ENCODE assay signal across 8 cellular contexts in genomic region chr2:27051902-27052645, GRCh38. TPM values are rescaled to one million over a fixed set of nuclear protein-coding genes. Genes with fewer than 3 reads are reported as not detected.
DNase-seq lines count a peak whose midpoint lies in the region; ATAC-seq, FAIRE-seq and TF ChIP-seq lines count a peak whose summit lies in the region.

No MANE protein-coding gene starts in this region.

- peak overlapping the region; percentile 82 to 100 (median 83) for H3K27ac Mint-ChIP-seq in CD4-positive, CD25-positive, alpha-beta regulatory T cell
- peak overlapping the region; percentile 100 for H3K27ac Mint-ChIP-seq in activated T-helper 17 cell treated with anti-CD3 and anti-CD28 coated beads, Interleukin-2, amount 50 U/mL, for 72 hours
- H3K27ac Mint-ChIP-seq in progenitor cell of endocrine pancreas = peak overlapping the region; percentile 94

- 5% methylated on average over 19 to 24 of the region's 24 CpGs for whole genome bisulfite sequencing in heart right ventricle, 2 donors

- H3K4me1 Mint-ChIP-seq in CD4-positive, CD25-positive, alpha-beta regulatory T cell = peaks cover 11 to 25% (median 18%) of the 10 kb centered on the region in 4 donors
- H3K4me1 Mint-ChIP-seq in activated T-helper 17 cell treated with anti-CD3 and anti-CD28 coated beads, Interleukin-2, amount 50 U/mL, for 72 hours = peaks cover 18% of the 10 kb centered on the region
- peaks cover 13% of the 10 kb centered on the region for H3K4me1 Mint-ChIP-seq in progenitor cell of endocrine pancreas (ENCODE audit: low read depth)

- peaks cover 14% of the 10 kb centered on the region for H3K4me1 ChIP-seq in CD4-positive, CD25-positive, alpha-beta regulatory T cell (ENCODE audit: control insufficient read depth, insufficient read depth, low read length, poor library complexity, severe bottlenecking)
- peaks cover 7 to 22% (median 16%) of the 10 kb centered on the region in 9 donors for H3K4me1 ChIP-seq in heart right ventricle

- intact Hi-C loops in heart right ventricle (cut with DNase I) = loop anchor here in 5 of 10 donors (1.0 to 5.0 kb wide), 4 partner anchors 19 to 35 kb away; partner anchors contain the start of genes KHK (in 4 of the 5) and OST4 (in 3 of the 5)

- peak in 1 of 3 donors; percentile 57 for DNase-seq in CD4-positive, CD25-positive, alpha-beta regulatory T cell
- DNase-seq in heart right ventricle (peak; percentile 34 to 59), progenitor cell of endocrine pancreas (ENCODE audit: low spot score, unreplicated experiment) (peak; percentile 46), HTR-8/SVneo (ENCODE audit: insufficient read length, low spot score) (no peak)

- H3K27me3 ChIP-seq in CD4-positive, CD25-positive, alpha-beta regulatory T cell (ENCODE audit: control insufficient read depth, insufficient read depth, low read length) = no peaks in the 10 kb centered on the region
- no peaks in the 10 kb centered on the region for H3K27me3 ChIP-seq in heart right ventricle

- H3K9me3 Mint-ChIP-seq in CD4-positive, CD25-positive, alpha-beta regulatory T cell = peaks cover 0 to 9% (median 3%) of the 10 kb centered on the region in 7 donors
- H3K9me3 Mint-ChIP-seq in activated T-helper 17 cell treated with anti-CD3 and anti-CD28 coated beads, Interleukin-2, amount 50 U/mL, for 72 hours = peaks cover 8% of the 10 kb centered on the region
- H3K9me3 Mint-ChIP-seq in progenitor cell of endocrine pancreas (ENCODE audit: low read depth) = no peaks in the 10 kb centered on the region

- FAIRE-seq in HTR-8/SVneo (lab: Jason Lieb, UNC) = no peak

- H3K36me3 ChIP-seq in CD4-positive, CD25-positive, alpha-beta regulatory T cell (ENCODE audit: control insufficient read depth, insufficient read depth, low read length) = peaks cover 21% of the 10 kb centered on the region
- peaks cover 0 to 42% (median 24%) of the 10 kb centered on the region in 9 donors for H3K36me3 ChIP-seq in heart right ventricle

- peaks cover 22% of the 10 kb centered on the region for H3K27me3 Mint-ChIP-seq in CD4-positive, CD25-positive, alpha-beta regulatory T cell
- H3K27me3 Mint-ChIP-seq in activated T-helper 17 cell treated with anti-CD3 and anti-CD28 coated beads, Interleukin-2, amount 50 U/mL, for 72 hours = peaks cover 6% of the 10 kb centered on the region
- H3K27me3 Mint-ChIP-seq in progenitor cell of endocrine pancreas = no peaks in the 10 kb centered on the region

- peak overlapping the region; percentile 88 to 99 (median 96) for H3K4me3 Mint-ChIP-seq in CD4-positive, CD25-positive, alpha-beta regulatory T cell
- peak overlapping the region; percentile 94 for H3K4me3 Mint-ChIP-seq in activated T-helper 17 cell treated with anti-CD3 and anti-CD28 coated beads, Interleukin-2, amount 50 U/mL, for 72 hours
- H3K4me3 Mint-ChIP-seq in progenitor cell of endocrine pancreas (ENCODE audit: low read depth) = peak overlapping the region; percentile 93

- TF ChIP-seq CTCF in heart right ventricle (IDR thresholded peaks at IDR 0.05) (no peak), progenitor cell of endocrine pancreas (IDR thresholded peaks at IDR 0.05; ENCODE audit: unreplicated experiment) (no peak)

- H3K27ac ChIP-seq in CD4-positive, CD25-positive, alpha-beta regulatory T cell (ENCODE audit: insufficient read depth, low read length, poor library complexity, severe bottlenecking) = peak overlapping the region; percentile 87
- peak overlapping the region in 9 of 10 donors; percentile 74 to 92 (median 88) for H3K27ac ChIP-seq in heart right ventricle

- no peaks in the 10 kb centered on the region for H3K9me3 ChIP-seq in CD4-positive, CD25-positive, alpha-beta regulatory T cell (ENCODE audit: control insufficient read depth in 2 of 2, low read length in 2 of 2)
- no peaks in the 10 kb centered on the region for H3K9me3 ChIP-seq in heart right ventricle

- peak overlapping the region; percentile 61 for H3K4me3 ChIP-seq in CD4-positive, CD25-positive, alpha-beta regulatory T cell (ENCODE audit: low read depth, low read length)
- peak overlapping the region; percentile 78 to 97 (median 94) for H3K4me3 ChIP-seq in heart right ventricle

- no peak for ATAC-seq in CD4-positive, CD25-positive, alpha-beta regulatory T cell (ENCODE audit: low read depth in 2 of 2)
- ATAC-seq in HG03135 (IDR thresholded peaks at IDR 0.05; ENCODE audit: unreplicated experiment) (peak; percentile 2), heart right ventricle (peak in 2 of 8 donors; percentile 0), GM19463 (IDR thresholded peaks at IDR 0.05; ENCODE audit: unreplicated experiment) (no peak), GM18867 (IDR thresholded peaks at IDR 0.05; ENCODE audit: unreplicated experiment) (no peak)
- ATAC-seq in activated T-helper 17 cell treated with anti-CD3 and anti-CD28 coated beads, Interleukin-2, amount 50 U/mL, for 72 hours (replicated peaks) = no peak

- peaks cover 11% of the 10 kb centered on the region for H3K36me3 Mint-ChIP-seq in CD4-positive, CD25-positive, alpha-beta regulatory T cell
- peaks cover 39% of the 10 kb centered on the region for H3K36me3 Mint-ChIP-seq in activated T-helper 17 cell treated with anti-CD3 and anti-CD28 coated beads, Interleukin-2, amount 50 U/mL, for 72 hours (ENCODE audit: low read depth)
- H3K36me3 Mint-ChIP-seq in progenitor cell of endocrine pancreas (ENCODE audit: insufficient read depth) = peaks cover 21% of the 10 kb centered on the region

RNA-seq across cellular contexts. Expression of gene AGBL5, which starts 0.6 kb away (rescaled TPM):
- total RNA-seq in CD4-positive, CD25-positive, alpha-beta regulatory T cell = 9.5 TPM
- polyA plus RNA-seq in CD4-positive, CD25-positive, alpha-beta regulatory T cell = 10 to 100 TPM in 1 of 4 donors, 1 to 10 TPM in 3; 8.9 to 11.3 (median 9.2) TPM
- total RNA-seq in activated T-helper 17 cell treated with anti-CD3 and anti-CD28 coated beads, Interleukin-2, amount 50 U/mL, for 72 hours = 10 to 100 TPM; 13.1 to 14.3 TPM
- 10 to 100 TPM in 6 of 10 donors, 1 to 10 TPM in 4; 7.9 to 16.8 (median 11.7) TPM for total RNA-seq in heart right ventricle
- 1 to 10 TPM; 4.2 to 6.5 TPM for polyA plus RNA-seq in heart right ventricle
- 58.7 and 60.2 TPM in 2 replicates for total RNA-seq in progenitor cell of endocrine pancreas

RNA-seq across cellular contexts. Expression of gene TMEM214, which starts 19.3 kb away (rescaled TPM):
- 43.3 TPM for total RNA-seq in CD4-positive, CD25-positive, alpha-beta regulatory T cell
- polyA plus RNA-seq in CD4-positive, CD25-positive, alpha-beta regulatory T cell = 10 to 100 TPM; 17.6 to 21.9 (median 20.3) TPM
- total RNA-seq in activated T-helper 17 cell treated with anti-CD3 and anti-CD28 coated beads, Interleukin-2, amount 50 U/mL, for 72 hours = 10 to 100 TPM; 73.3 to 81.5 TPM
- total RNA-seq in heart right ventricle (10 to 100 TPM; 24.7 to 53.4 (median 28.0) TPM), progenitor cell of endocrine pancreas (54.0 and 55.2 TPM in 2 replicates)
- polyA plus RNA-seq in heart right ventricle = 10 to 100 TPM; 41.5 to 48.6 TPM

RNA-seq across cellular contexts. Expression of gene OST4, which starts 19.4 kb away (rescaled TPM):
- total RNA-seq in CD4-positive, CD25-positive, alpha-beta regulatory T cell = 279 TPM
- 1,000 to 10,000 TPM in 1 of 4 donors, 100 to 1,000 TPM in 3; 827 to 1,033 (median 916) TPM for polyA plus RNA-seq in CD4-positive, CD25-positive, alpha-beta regulatory T cell
- total RNA-seq in activated T-helper 17 cell treated with anti-CD3 and anti-CD28 coated beads, Interleukin-2, amount 50 U/mL, for 72 hours = 100 to 1,000 TPM; 286 to 313 TPM
- 100 to 1,000 TPM; 342 to 457 (median 388) TPM for total RNA-seq in heart right ventricle
- 100 to 1,000 TPM; 336 to 456 TPM for polyA plus RNA-seq in heart right ventricle
- total RNA-seq in progenitor cell of endocrine pancreas = 245 and 254 TPM in 2 replicates

RNA-seq across cellular contexts. Expression of gene EMILIN1, which starts 26.3 kb away (rescaled TPM):
- total RNA-seq in CD4-positive, CD25-positive, alpha-beta regulatory T cell = 0.22 TPM
- polyA plus RNA-seq in CD4-positive, CD25-positive, alpha-beta regulatory T cell = 1 to 10 TPM in 2 of 4 donors, under 1 TPM in 2; 0.33 to 1.5 (median 0.94) TPM
- under 1 TPM; 0.42 to 0.93 TPM for total RNA-seq in activated T-helper 17 cell treated with anti-CD3 and anti-CD28 coated beads, Interleukin-2, amount 50 U/mL, for 72 hours
- total RNA-seq in heart right ventricle (10 to 100 TPM in 7 of 10 donors, 1 to 10 TPM in 3; 6.8 to 53.2 (median 12.2) TPM), progenitor cell of endocrine pancreas (1.1 and 2.5 TPM in 2 replicates)
- 10 to 100 TPM; 40.8 to 41.0 TPM for polyA plus RNA-seq in heart right ventricle

RNA-seq across cellular contexts. Expression of gene KHK, which starts 34.5 kb away (rescaled TPM):
- total RNA-seq in CD4-positive, CD25-positive, alpha-beta regulatory T cell = 5.3 TPM
- 1 to 10 TPM; 3.4 to 6.6 (median 6.0) TPM for polyA plus RNA-seq in CD4-positive, CD25-positive, alpha-beta regulatory T cell
- total RNA-seq in activated T-helper 17 cell treated with anti-CD3 and anti-CD28 coated beads, Interleukin-2, amount 50 U/mL, for 72 hours = 10 to 100 TPM in 1 of 2 donors, 1 to 10 TPM in 1; 5.9 to 10.5 TPM
- 1 to 10 TPM in 9 of 10 donors, under 1 TPM in 1; 0.32 to 4.6 (median 2.3) TPM for total RNA-seq in heart right ventricle
- polyA plus RNA-seq in heart right ventricle = 1 to 10 TPM; 2.2 TPM
- total RNA-seq in progenitor cell of endocrine pancreas = 4.4 and 5.2 TPM in 2 replicates
